Comparison of ENCODE assay signal across 13 cellular contexts in genomic region chr17:20091161-20092029, GRCh38.
A peak's percentile ranks its signal among the peaks of the same experiment; 100 is the strongest.
DNase-seq lines count a peak whose midpoint lies in the region; ATAC-seq and TF ChIP-seq lines count a peak whose summit lies in the region.
"Had no signal": no experiment of that assay in that cellular context is flagged by ENCODE, and none has a peak within 500 bp of the region (broad histone marks: within the 10 kb centered on the region; RNA-seq: fewer than 3 reads in every experiment).

No MANE protein-coding gene starts in this region.

- no peaks in the 10 kb centered on the region for H3K36me3 ChIP-seq in breast epithelium
- H3K36me3 ChIP-seq in heart left ventricle = no peaks in the 10 kb centered on the region

- BruUV-seq in MCF 10A (replicated peaks; lab: Mats Ljungman, UMichigan) = no TSS peak

- H3K27me3 Mint-ChIP-seq in MCF 10A (ENCODE audit: insufficient read depth, unreplicated experiment) = no peaks in the 10 kb centered on the region
- H3K27me3 Mint-ChIP-seq in progenitor cell of endocrine pancreas = peaks cover 63% of the 10 kb centered on the region

- H3K27ac ChIP-seq in breast epithelium (peak overlapping the region; percentile 69 to 84), heart left ventricle (peak overlapping the region; percentile 76 to 100 (median 92))

- whole genome bisulfite sequencing in heart left ventricle, 4 donors = 29 to 50% (median 41%) methylated on average over 18 to 19 of the region's 19 CpGs

- CTCF ChIA-PET in MCF 10A (lab: Yijun Ruan, JAX) = interaction anchor here (0.6 to 0.8 kb wide), 3 partner anchors 81 to 98 kb away, joined by 3 to 4 read pairs (median 3); no protein-coding TSS in a partner anchor

- TF ChIP-seq CTCF in breast epithelium (IDR thresholded peaks at IDR 0.05) (no peak), MCF 10A (IDR thresholded peaks at IDR 0.05; ENCODE audit: unreplicated experiment) (no peak), heart left ventricle (IDR thresholded peaks at IDR 0.05) (no peak), progenitor cell of endocrine pancreas (IDR thresholded peaks at IDR 0.05; ENCODE audit: unreplicated experiment) (no peak)

- H3K4me3 Mint-ChIP-seq in MCF 10A (ENCODE audit: unreplicated experiment) = no peak overlapping the region
- H3K4me3 Mint-ChIP-seq in progenitor cell of endocrine pancreas (ENCODE audit: low read depth) = no peak overlapping the region
- H3K4me3 Mint-ChIP-seq: central memory CD8-positive, alpha-beta T cell had no signal

- H3K9me3 Mint-ChIP-seq in MCF 10A (ENCODE audit: unreplicated experiment) (no peaks in the 10 kb centered on the region), progenitor cell of endocrine pancreas (ENCODE audit: low read depth) (peaks cover 11% of the 10 kb centered on the region)
- H3K9me3 Mint-ChIP-seq: central memory CD8-positive, alpha-beta T cell had no signal

- no peak for TF ChIP-seq POLR2A in breast epithelium (IDR thresholded peaks at IDR 0.05)
- TF ChIP-seq POLR2A in heart left ventricle (IDR thresholded peaks at IDR 0.05) = peak in 1 of 2 donors; percentile 35

- no peaks in the 10 kb centered on the region for H3K27me3 ChIP-seq in breast epithelium
- no peaks in the 10 kb centered on the region for H3K27me3 ChIP-seq in heart left ventricle

- intact Hi-C loops in breast epithelium (cut with DNase I; ENCODE audit: low total_unique reads) = no loop called here
- intact Hi-C loops in MCF 10A (cut with micrococcal nuclease) = no loop called here
- intact Hi-C loops in heart left ventricle (cut with DNase I) = loop anchor here in 1 of 10 donors (5.0 kb wide), 1 partner anchor 84 kb away; the partner anchor contains the start of gene SPECC1

- H3K27ac Mint-ChIP-seq in MCF 10A (ENCODE audit: low read depth, unreplicated experiment) = no peak overlapping the region
- H3K27ac Mint-ChIP-seq in progenitor cell of endocrine pancreas = peak overlapping the region; percentile 7

- POLR2A ChIA-PET in MCF 10A (lab: Yijun Ruan, JAX) = no interaction called here

- DNase-seq in breast epithelium (ENCODE audit: low spot score in 2 of 2) = no peak
- DNase-seq in MCF 10A (ENCODE audit: unreplicated experiment) = no peak
- peak; percentile 58 to 83 (median 65) for DNase-seq in heart left ventricle
- DNase-seq in progenitor cell of endocrine pancreas (ENCODE audit: low spot score, unreplicated experiment) = no peak
- no peak for DNase-seq in NCI-H748 treated with DMSO at 0.1 percent for 48 hours (lab: John Stamatoyannopoulos, UW)
- DNase-seq in A172 (ENCODE audit: low spot score) = no peak
- DNase-seq: midbrain; RPMI8226; stimulated activated CD4-positive, alpha-beta T cell treated with anti-CD3 and anti-CD28 coated beads, Interleukin-2, amount 100 ng/mL, for 48 hours had no signal

- no peaks in the 10 kb centered on the region for H3K9me3 ChIP-seq in breast epithelium
- no peaks in the 10 kb centered on the region for H3K9me3 ChIP-seq in heart left ventricle
- H3K9me3 ChIP-seq: A549 had no signal

- ATAC-seq in heart left ventricle = peak; percentile 74 to 90 (median 85)
- no peak for ATAC-seq in GM18868 (IDR thresholded peaks at IDR 0.05; ENCODE audit: unreplicated experiment)
- ATAC-seq in HG03571 (IDR thresholded peaks at IDR 0.05; ENCODE audit: unreplicated experiment) = no peak
- ATAC-seq: A549 had no signal

- H3K4me3 ChIP-seq in breast epithelium (no peak overlapping the region), heart left ventricle (peak overlapping the region in 2 of 12 donors; percentile 20 to 22)
- H3K4me3 ChIP-seq: A549 had no signal

- H3K4me1 Mint-ChIP-seq in MCF 10A (ENCODE audit: insufficient read depth, unreplicated experiment) (no peaks in the 10 kb centered on the region), progenitor cell of endocrine pancreas (ENCODE audit: low read depth) (peaks cover 31% of the 10 kb centered on the region)

- H3K4me1 ChIP-seq in breast epithelium (no peaks in the 10 kb centered on the region), heart left ventricle (peaks cover 4 to 91% (median 61%) of the 10 kb centered on the region in 12 donors)

- H3K36me3 Mint-ChIP-seq in MCF 10A (ENCODE audit: insufficient read depth, unreplicated experiment) (no peaks in the 10 kb centered on the region), progenitor cell of endocrine pancreas (ENCODE audit: insufficient read depth) (peaks cover 3% of the 10 kb centered on the region)

Comparison
In these comparisons a context has a peak if more than half of its experiments do, and no peak if none do; other contexts are left out.
1. DNase-seq: peak in heart left ventricle (5 of 5); none in breast epithelium (0 of 2), MCF 10A (single experiment), progenitor cell of endocrine pancreas (single experiment), NCI-H748 treated with DMSO at 0.1 percent for 48 hours (single experiment) and A172 (single experiment).
2. ATAC-seq: peak in heart left ventricle (4 of 4); none in GM18868 (single experiment) and HG03571 (single experiment).